1 cellular context compared by ENCODE assay signal in the genomic region with DNA sequence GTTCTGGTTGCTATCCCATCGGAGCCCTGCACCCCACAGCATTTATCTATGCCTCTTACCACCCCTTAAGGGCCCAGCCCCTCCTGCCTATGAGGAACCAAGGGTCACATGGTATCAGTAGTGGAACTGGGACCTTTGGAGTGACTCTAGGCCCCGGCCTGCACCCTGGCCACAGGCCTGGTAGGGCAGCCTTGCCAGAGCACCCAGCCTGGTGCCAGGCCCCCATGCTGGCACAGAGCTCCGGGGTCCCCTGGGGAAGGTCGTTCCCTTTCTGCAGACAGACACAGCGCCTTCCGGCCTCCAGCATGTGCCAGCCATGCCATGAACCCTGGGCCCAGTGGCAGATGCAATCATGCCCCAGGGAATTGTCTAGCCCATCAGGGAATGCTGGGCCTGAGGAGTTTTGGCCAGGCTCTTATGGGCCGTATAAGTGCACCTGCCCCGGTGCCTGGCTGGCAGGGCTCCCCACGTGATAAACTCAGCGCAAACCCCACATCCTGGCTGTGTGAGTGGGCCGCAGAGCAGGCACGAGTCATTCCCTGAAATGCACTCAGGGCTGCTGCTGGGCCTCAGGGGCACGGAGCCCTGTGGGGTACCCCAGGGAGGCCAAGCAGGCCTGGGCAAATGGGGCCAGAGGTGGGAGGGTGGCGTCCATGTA.
TF ChIP-seq lines count a peak whose summit lies in the region.

No MANE protein-coding gene starts in this region.

TF ChIP-seq in SK-N-SH treated with all-trans-retinoic acid at 6 μM for 48 hours, 23 proteins besides CTCF, POLR2A, EP300 and RAD21:
- TF ChIP-seq, protein P1, sequence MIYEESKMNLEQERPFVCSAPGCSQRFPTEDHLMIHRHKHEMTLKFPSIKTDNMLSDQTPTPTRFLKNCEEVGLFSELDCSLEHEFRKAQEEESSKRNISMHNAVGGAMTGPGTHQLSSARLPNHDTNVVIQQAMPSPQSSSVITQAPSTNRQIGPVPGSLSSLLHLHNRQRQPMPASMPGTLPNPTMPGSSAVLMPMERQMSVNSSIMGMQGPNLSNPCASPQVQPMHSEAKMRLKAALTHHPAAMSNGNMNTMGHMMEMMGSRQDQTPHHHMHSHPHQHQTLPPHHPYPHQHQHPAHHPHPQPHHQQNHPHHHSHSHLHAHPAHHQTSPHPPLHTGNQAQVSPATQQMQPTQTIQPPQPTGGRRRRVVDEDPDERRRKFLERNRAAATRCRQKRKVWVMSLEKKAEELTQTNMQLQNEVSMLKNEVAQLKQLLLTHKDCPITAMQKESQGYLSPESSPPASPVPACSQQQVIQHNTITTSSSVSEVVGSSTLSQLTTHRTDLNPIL (CRISPR knock-in tag; IDR thresholded peaks at IDR 0.05; ENCODE audit: low read depth), result no peak
- TF ChIP-seq ZNF8 (CRISPR knock-in tag; IDR thresholded peaks at IDR 0.05) (no peak), ZNF565 (CRISPR knock-in tag; conservative IDR thresholded peaks at IDR 0.05; ENCODE audit: low read depth) (no peak), PPARA (CRISPR knock-in tag; IDR thresholded peaks at IDR 0.05; ENCODE audit: borderline replicate concordance) (no peak)
